ENCODE assay signal across 2 cellular contexts in the genomic region with DNA sequence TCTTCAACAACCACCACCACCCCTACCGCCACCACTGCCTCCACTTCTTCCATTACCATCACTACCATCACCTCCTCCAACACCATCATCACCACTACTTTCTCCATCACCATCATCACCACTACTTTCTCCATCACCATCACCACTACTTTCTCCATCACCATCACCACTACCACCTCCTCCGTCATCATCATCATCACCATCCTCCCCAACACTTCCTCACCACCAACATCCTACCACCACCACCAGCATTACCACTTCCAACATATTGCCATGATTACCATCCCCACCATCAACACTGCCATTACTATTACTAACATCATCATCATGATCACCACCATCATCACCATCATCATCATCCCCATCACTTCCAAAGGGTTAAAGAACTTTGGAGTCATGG.
TF ChIP-seq lines count a peak whose summit lies in the region.

No MANE protein-coding gene starts in this region.

TF ChIP-seq in SK-N-SH, 30 proteins besides CTCF, POLR2A, EP300 and RAD21 (continued from another document):
- TF ChIP-seq, protein P1, sequence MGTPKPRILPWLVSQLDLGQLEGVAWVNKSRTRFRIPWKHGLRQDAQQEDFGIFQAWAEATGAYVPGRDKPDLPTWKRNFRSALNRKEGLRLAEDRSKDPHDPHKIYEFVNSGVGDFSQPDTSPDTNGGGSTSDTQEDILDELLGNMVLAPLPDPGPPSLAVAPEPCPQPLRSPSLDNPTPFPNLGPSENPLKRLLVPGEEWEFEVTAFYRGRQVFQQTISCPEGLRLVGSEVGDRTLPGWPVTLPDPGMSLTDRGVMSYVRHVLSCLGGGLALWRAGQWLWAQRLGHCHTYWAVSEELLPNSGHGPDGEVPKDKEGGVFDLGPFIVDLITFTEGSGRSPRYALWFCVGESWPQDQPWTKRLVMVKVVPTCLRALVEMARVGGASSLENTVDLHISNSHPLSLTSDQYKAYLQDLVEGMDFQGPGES (IDR thresholded peaks at IDR 0.05; ENCODE audit: low read depth, low read length), result no peak
- TF ChIP-seq NFIC (IDR thresholded peaks at IDR 0.05; ENCODE audit: borderline replicate concordance) (no peak), TCF12 (IDR thresholded peaks at IDR 0.05) (no peak), CHD2 (IDR thresholded peaks at IDR 0.05; ENCODE audit: low read length, partially characterized antibody) (no peak), GATA2 (CRISPR knock-in tag; IDR thresholded peaks at IDR 0.05) (no peak), GABPA (IDR thresholded peaks at IDR 0.05; ENCODE audit: low read depth) (no peak)
- TF ChIP-seq, protein P2, sequence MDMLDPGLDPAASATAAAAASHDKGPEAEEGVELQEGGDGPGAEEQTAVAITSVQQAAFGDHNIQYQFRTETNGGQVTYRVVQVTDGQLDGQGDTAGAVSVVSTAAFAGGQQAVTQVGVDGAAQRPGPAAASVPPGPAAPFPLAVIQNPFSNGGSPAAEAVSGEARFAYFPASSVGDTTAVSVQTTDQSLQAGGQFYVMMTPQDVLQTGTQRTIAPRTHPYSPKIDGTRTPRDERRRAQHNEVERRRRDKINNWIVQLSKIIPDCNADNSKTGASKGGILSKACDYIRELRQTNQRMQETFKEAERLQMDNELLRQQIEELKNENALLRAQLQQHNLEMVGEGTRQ (IDR thresholded peaks at IDR 0.05; ENCODE audit: borderline replicate concordance, low read depth, low read length), result no peak
- TF ChIP-seq, protein P3, sequence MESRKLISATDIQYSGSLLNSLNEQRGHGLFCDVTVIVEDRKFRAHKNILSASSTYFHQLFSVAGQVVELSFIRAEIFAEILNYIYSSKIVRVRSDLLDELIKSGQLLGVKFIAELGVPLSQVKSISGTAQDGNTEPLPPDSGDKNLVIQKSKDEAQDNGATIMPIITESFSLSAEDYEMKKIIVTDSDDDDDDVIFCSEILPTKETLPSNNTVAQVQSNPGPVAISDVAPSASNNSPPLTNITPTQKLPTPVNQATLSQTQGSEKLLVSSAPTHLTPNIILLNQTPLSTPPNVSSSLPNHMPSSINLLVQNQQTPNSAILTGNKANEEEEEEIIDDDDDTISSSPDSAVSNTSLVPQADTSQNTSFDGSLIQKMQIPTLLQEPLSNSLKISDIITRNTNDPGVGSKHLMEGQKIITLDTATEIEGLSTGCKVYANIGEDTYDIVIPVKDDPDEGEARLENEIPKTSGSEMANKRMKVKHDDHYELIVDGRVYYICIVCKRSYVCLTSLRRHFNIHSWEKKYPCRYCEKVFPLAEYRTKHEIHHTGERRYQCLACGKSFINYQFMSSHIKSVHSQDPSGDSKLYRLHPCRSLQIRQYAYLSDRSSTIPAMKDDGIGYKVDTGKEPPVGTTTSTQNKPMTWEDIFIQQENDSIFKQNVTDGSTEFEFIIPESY (IDR thresholded peaks at IDR 0.05; ENCODE audit: borderline replicate concordance, low read depth), result no peak

TF ChIP-seq in SK-N-SH treated with all-trans-retinoic acid at 6 μM for 48 hours, 23 proteins besides CTCF, POLR2A, EP300 and RAD21:
- TF ChIP-seq, protein P4, sequence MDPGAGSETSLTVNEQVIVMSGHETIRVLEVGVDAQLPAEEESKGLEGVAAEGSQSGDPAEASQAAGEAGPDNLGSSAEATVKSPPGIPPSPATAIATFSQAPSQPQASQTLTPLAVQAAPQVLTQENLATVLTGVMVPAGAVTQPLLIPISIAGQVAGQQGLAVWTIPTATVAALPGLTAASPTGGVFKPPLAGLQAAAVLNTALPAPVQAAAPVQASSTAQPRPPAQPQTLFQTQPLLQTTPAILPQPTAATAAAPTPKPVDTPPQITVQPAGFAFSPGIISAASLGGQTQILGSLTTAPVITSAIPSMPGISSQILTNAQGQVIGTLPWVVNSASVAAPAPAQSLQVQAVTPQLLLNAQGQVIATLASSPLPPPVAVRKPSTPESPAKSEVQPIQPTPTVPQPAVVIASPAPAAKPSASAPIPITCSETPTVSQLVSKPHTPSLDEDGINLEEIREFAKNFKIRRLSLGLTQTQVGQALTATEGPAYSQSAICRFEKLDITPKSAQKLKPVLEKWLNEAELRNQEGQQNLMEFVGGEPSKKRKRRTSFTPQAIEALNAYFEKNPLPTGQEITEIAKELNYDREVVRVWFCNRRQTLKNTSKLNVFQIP (CRISPR knock-in tag; IDR thresholded peaks at IDR 0.05; ENCODE audit: borderline replicate concordance, low read depth), result no peak
- TF ChIP-seq ZNF70 (CRISPR knock-in tag; IDR thresholded peaks at IDR 0.05) (no peak), ARNTL (CRISPR knock-in tag; IDR thresholded peaks at IDR 0.05; ENCODE audit: borderline replicate concordance, low read depth) (no peak), ZC3H10 (CRISPR knock-in tag; IDR thresholded peaks at IDR 0.05) (no peak), BACH2 (CRISPR knock-in tag; IDR thresholded peaks at IDR 0.05; ENCODE audit: borderline replicate concordance) (no peak), ZNF565 (CRISPR knock-in tag; conservative IDR thresholded peaks at IDR 0.05; ENCODE audit: low read depth) (no peak), GLIS3 (CRISPR knock-in tag; IDR thresholded peaks at IDR 0.05) (no peak), CSDC2 (CRISPR knock-in tag; IDR thresholded peaks at IDR 0.05) (no peak), ZFP3 (CRISPR knock-in tag; IDR thresholded peaks at IDR 0.05) (no peak), ZNF8 (CRISPR knock-in tag; IDR thresholded peaks at IDR 0.05) (no peak), ESRRG (CRISPR knock-in tag; IDR thresholded peaks at IDR 0.05) (no peak)
- TF ChIP-seq, protein P5, sequence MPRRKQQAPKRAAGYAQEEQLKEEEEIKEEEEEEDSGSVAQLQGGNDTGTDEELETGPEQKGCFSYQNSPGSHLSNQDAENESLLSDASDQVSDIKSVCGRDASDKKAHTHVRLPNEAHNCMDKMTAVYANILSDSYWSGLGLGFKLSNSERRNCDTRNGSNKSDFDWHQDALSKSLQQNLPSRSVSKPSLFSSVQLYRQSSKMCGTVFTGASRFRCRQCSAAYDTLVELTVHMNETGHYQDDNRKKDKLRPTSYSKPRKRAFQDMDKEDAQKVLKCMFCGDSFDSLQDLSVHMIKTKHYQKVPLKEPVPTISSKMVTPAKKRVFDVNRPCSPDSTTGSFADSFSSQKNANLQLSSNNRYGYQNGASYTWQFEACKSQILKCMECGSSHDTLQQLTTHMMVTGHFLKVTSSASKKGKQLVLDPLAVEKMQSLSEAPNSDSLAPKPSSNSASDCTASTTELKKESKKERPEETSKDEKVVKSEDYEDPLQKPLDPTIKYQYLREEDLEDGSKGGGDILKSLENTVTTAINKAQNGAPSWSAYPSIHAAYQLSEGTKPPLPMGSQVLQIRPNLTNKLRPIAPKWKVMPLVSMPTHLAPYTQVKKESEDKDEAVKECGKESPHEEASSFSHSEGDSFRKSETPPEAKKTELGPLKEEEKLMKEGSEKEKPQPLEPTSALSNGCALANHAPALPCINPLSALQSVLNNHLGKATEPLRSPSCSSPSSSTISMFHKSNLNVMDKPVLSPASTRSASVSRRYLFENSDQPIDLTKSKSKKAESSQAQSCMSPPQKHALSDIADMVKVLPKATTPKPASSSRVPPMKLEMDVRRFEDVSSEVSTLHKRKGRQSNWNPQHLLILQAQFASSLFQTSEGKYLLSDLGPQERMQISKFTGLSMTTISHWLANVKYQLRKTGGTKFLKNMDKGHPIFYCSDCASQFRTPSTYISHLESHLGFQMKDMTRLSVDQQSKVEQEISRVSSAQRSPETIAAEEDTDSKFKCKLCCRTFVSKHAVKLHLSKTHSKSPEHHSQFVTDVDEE (CRISPR knock-in tag; IDR thresholded peaks at IDR 0.05), result no peak
- TF ChIP-seq, protein P6, sequence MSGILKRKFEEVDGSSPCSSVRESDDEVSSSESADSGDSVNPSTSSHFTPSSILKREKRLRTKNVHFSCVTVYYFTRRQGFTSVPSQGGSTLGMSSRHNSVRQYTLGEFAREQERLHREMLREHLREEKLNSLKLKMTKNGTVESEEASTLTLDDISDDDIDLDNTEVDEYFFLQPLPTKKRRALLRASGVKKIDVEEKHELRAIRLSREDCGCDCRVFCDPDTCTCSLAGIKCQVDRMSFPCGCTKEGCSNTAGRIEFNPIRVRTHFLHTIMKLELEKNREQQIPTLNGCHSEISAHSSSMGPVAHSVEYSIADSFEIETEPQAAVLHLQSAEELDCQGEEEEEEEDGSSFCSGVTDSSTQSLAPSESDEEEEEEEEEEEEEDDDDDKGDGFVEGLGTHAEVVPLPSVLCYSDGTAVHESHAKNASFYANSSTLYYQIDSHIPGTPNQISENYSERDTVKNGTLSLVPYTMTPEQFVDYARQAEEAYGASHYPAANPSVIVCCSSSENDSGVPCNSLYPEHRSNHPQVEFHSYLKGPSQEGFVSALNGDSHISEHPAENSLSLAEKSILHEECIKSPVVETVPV (CRISPR knock-in tag; IDR thresholded peaks at IDR 0.05), result no peak
- TF ChIP-seq, protein P7, sequence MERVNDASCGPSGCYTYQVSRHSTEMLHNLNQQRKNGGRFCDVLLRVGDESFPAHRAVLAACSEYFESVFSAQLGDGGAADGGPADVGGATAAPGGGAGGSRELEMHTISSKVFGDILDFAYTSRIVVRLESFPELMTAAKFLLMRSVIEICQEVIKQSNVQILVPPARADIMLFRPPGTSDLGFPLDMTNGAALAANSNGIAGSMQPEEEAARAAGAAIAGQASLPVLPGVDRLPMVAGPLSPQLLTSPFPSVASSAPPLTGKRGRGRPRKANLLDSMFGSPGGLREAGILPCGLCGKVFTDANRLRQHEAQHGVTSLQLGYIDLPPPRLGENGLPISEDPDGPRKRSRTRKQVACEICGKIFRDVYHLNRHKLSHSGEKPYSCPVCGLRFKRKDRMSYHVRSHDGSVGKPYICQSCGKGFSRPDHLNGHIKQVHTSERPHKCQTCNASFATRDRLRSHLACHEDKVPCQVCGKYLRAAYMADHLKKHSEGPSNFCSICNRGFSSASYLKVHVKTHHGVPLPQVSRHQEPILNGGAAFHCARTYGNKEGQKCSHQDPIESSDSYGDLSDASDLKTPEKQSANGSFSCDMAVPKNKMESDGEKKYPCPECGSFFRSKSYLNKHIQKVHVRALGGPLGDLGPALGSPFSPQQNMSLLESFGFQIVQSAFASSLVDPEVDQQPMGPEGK (CRISPR knock-in tag; IDR thresholded peaks at IDR 0.05; ENCODE audit: borderline replicate concordance), result no peak
